Comparison of ENCODE assay signal across 16 cellular contexts in the genomic region with DNA sequence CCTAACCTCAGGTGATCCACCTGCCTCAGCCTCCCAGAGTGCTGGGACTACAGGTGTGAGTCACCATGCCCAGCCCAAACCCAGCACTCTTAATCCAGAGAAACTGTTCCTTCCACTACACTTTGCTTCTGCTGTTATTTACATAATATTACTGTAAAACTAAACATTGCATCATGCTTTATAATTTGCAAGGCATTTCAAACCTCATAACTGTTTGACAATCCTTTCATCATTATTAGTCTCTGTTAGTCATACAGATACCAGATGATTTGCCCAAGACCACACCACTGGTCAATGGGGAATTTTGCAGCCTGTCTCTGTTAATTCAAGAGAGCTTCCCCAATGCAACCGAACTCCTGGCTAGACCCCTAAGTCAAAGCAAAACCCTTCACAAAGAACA.
DNase-seq lines count a peak whose midpoint lies in the region; ATAC-seq and TF ChIP-seq lines count a peak whose summit lies in the region.
"Had no signal": no experiment of that assay in that cellular context is flagged by ENCODE, and none has a peak within 500 bp of the region (broad histone marks: within the 10 kb centered on the region; RNA-seq: fewer than 3 reads in every experiment).

No MANE protein-coding gene starts in this region.

- POLR2A ChIA-PET in GM10248 (lab: Yijun Ruan, JAX), result no interaction called here

- H3K4me1 ChIP-seq in sigmoid colon, result no peaks in the 10 kb centered on the region
- H3K4me1 ChIP-seq in mucosa of descending colon (ENCODE audit: low read depth), result no peaks in the 10 kb centered on the region
- H3K4me1 ChIP-seq: heart right ventricle had no signal

- intact Hi-C loops in sigmoid colon (cut with DNase I), result no loop called here
- intact Hi-C loops in mucosa of descending colon (cut with DNase I, micrococcal nuclease), result no loop called here
- intact Hi-C loops in cardiac septum (cut with DNase I), result no loop called here

- TF ChIP-seq EP300 in sigmoid colon (IDR thresholded peaks at IDR 0.05), result no peak

- WGBS in sigmoid colon, 2 donors, result 61 to 70% methylated on average over 1 of the region's 1 CpG

- H3K27me3 ChIP-seq in sigmoid colon, result no peaks in the 10 kb centered on the region
- H3K27me3 ChIP-seq: heart right ventricle had no signal

- H3K9me3 ChIP-seq in sigmoid colon (no peaks in the 10 kb centered on the region), mucosa of descending colon (no peaks in the 10 kb centered on the region)
- H3K9me3 ChIP-seq: heart right ventricle had no signal

- H3K36me3 ChIP-seq in sigmoid colon (no peaks in the 10 kb centered on the region), mucosa of descending colon (ENCODE audit: low read depth) (no peaks in the 10 kb centered on the region)
- H3K36me3 ChIP-seq: heart right ventricle had no signal

- DNase-seq in GM12865 (ENCODE audit: low read depth), result peak; percentile 41
- peak; percentile 37 for DNase-seq in fibroblast of mammary gland (ENCODE audit: low read depth)
- no peak for DNase-seq in sigmoid colon
- DNase-seq in GM10248 (ENCODE audit: extremely low spot score), result no peak
- DNase-seq in mucosa of descending colon, result no peak
- no peak for DNase-seq in cardiac septum (ENCODE audit: low spot score)
- DNase-seq: anterior cingulate cortex; effector CD4-positive, alpha-beta T cell; GF-D8; heart right ventricle; NCI-H2171 treated with DMSO at 0.1 percent for 48 hours; nephron progenitor cell had no signal

- no peak for TF ChIP-seq POLR2A in sigmoid colon (IDR thresholded peaks at IDR 0.05)

- no peak overlapping the region for H3K27ac ChIP-seq in sigmoid colon
- H3K27ac ChIP-seq: C4-2B, heart right ventricle had no signal

- TF ChIP-seq CTCF in GM12865 (IDR thresholded peaks at IDR 0.05; ENCODE audit: insufficient read depth, low read depth, low read length, missing control alignments), result no peak
- TF ChIP-seq CTCF in fibroblast of mammary gland (conservative IDR thresholded peaks at IDR 0.05; ENCODE audit: control insufficient read depth, insufficient read depth, low read depth, low read length), result no peak
- TF ChIP-seq CTCF in sigmoid colon (IDR thresholded peaks at IDR 0.05), result no peak
- TF ChIP-seq CTCF in GM10248 (IDR thresholded peaks at IDR 0.05; ENCODE audit: control extremely low read depth, extremely low read depth, low read depth, missing control alignments), result no peak
- TF ChIP-seq CTCF in mucosa of descending colon (IDR thresholded peaks at IDR 0.05), result no peak

- ATAC-seq in GM21529 (IDR thresholded peaks at IDR 0.05; ENCODE audit: unreplicated experiment) (peak; percentile 61), HG03432 (IDR thresholded peaks at IDR 0.05; ENCODE audit: unreplicated experiment) (peak; percentile 75), mucosa of descending colon (no peak)
- ATAC-seq: HCT116, heart right ventricle had no signal

- CTCF ChIA-PET in GM10248 (lab: Yijun Ruan, JAX), result interaction anchor here (1.5 kb wide), 1 partner anchor 274 kb away, joined by 3 read pairs; no protein-coding TSS in a partner anchor

- H3K4me3 ChIP-seq in GM12865 (ENCODE audit: low read depth, low read length) (no peak overlapping the region), fibroblast of mammary gland (ENCODE audit: control insufficient read depth, low read depth, low read length) (no peak overlapping the region), sigmoid colon (no peak overlapping the region), mucosa of descending colon (no peak overlapping the region)
- H3K4me3 ChIP-seq: heart right ventricle had no signal

Comparison
In these comparisons a context has a peak if more than half of its experiments do, and no peak if none do; other contexts are left out.
1. DNase-seq: peak in GM12865 (single experiment) and fibroblast of mammary gland (single experiment); none in sigmoid colon (single experiment), GM10248 (single experiment), mucosa of descending colon (0 of 3) and cardiac septum (single experiment).